Comparison of ENCODE assay signal across 8 cellular contexts in genomic region chr20:62924567-62925419, GRCh38. TPM values are rescaled to one million over a fixed set of nuclear protein-coding genes. Genes with fewer than 3 reads are reported as not detected.
DNase-seq lines count a peak whose midpoint lies in the region; ATAC-seq and TF ChIP-seq lines count a peak whose summit lies in the region.

No MANE protein-coding gene starts in this region.

- 12 to 27% (median 24%) methylated on average over 15 of the region's 15 CpGs for WGBS in adipose tissue, 3 donors

- peaks cover 16 to 89% (median 81%) of the 10 kb centered on the region in 5 donors for H3K4me1 ChIP-seq in subcutaneous abdominal adipose tissue (ENCODE audit: control insufficient read depth in 5 of 5, insufficient read depth in 5 of 5, low read length in 5 of 5)

- H3K27ac ChIP-seq in adipose tissue (ENCODE audit: low read depth, low read length) (peak overlapping the region; percentile 29), subcutaneous abdominal adipose tissue (ENCODE audit: low read depth, low read length) (peak overlapping the region; percentile 95)

- intact Hi-C loops in Calu3 (cut with micrococcal nuclease; ENCODE audit: unreplicated experiment), result loop anchor here (2.0 kb wide), 1 partner anchor 24 kb away; no protein-coding TSS in a partner anchor

- CTCF ChIA-PET in Calu3 (lab: Charles Lee), result interaction anchor here (1.4 to 2.1 kb wide), 2 partner anchors 10 to 49 kb away, joined by 3 to 8 read pairs; no protein-coding TSS in a partner anchor

- H3K27me3 Mint-ChIP-seq in Calu3 (ENCODE audit: unreplicated experiment), result no peaks in the 10 kb centered on the region

- peaks cover 62% of the 10 kb centered on the region for H3K36me3 Mint-ChIP-seq in Calu3 (ENCODE audit: insufficient read depth, unreplicated experiment)

- peak overlapping the region; percentile 97 for H3K27ac Mint-ChIP-seq in Calu3 (ENCODE audit: unreplicated experiment)

- H3K4me3 Mint-ChIP-seq in Calu3 (ENCODE audit: low read depth, unreplicated experiment), result peak overlapping the region; percentile 94

- H3K9me3 Mint-ChIP-seq in Calu3 (ENCODE audit: low read depth, unreplicated experiment), result no peaks in the 10 kb centered on the region

- TF ChIP-seq CTCF in Calu3 (IDR thresholded peaks at IDR 0.05; ENCODE audit: unreplicated experiment) (no peak), LNCaP clone FGC (IDR thresholded peaks at IDR 0.05; ENCODE audit: control insufficient read depth, extremely low read depth, insufficient read depth) (no peak)

- BruUV-seq in Calu3 (replicated peaks; lab: Mats Ljungman, UMichigan), result no TSS peak

- H3K36me3 ChIP-seq in subcutaneous abdominal adipose tissue (ENCODE audit: control insufficient read depth in 5 of 5, insufficient read depth in 5 of 5, low read length in 5 of 5), result no peaks in the 10 kb centered on the region

- H3K4me1 Mint-ChIP-seq in Calu3 (ENCODE audit: low read depth, unreplicated experiment), result peaks cover 59% of the 10 kb centered on the region

- H3K4me3 ChIP-seq in LNCaP clone FGC (ENCODE audit: low read depth, low read length), result peak overlapping the region; percentile 93
- H3K4me3 ChIP-seq in subcutaneous abdominal adipose tissue (ENCODE audit: low read depth in 1 of 5, low read length in 5 of 5), result peak overlapping the region; percentile 82 to 95 (median 93)

- DNase-seq in Calu3 (peak; percentile 61), LNCaP clone FGC (ENCODE audit: low read depth) (no peak), islet precursor cell (peak; percentile 68), nucleus accumbens (lab: John Stamatoyannopoulos, UW) (no peak)

- no peaks in the 10 kb centered on the region for H3K9me3 ChIP-seq in subcutaneous abdominal adipose tissue (ENCODE audit: control insufficient read depth in 5 of 5, low read length in 5 of 5)

- no peak for ATAC-seq in HG03469 (IDR thresholded peaks at IDR 0.05; ENCODE audit: unreplicated experiment)
- no peak for ATAC-seq in HG02885 (IDR thresholded peaks at IDR 0.05; ENCODE audit: poor library complexity, unreplicated experiment)

- peak overlapping the region; percentile 98 to 100 (median 99) for H3K9ac ChIP-seq in subcutaneous abdominal adipose tissue (ENCODE audit: low read length in 5 of 5)

- no peaks in the 10 kb centered on the region for H3K27me3 ChIP-seq in subcutaneous abdominal adipose tissue (ENCODE audit: control insufficient read depth in 5 of 5, insufficient read depth in 4 of 5, low read length in 5 of 5)

RNA-seq across cellular contexts. Expression of gene DIDO1, which starts 1.5 kb away (rescaled TPM):
- 75.6 and 77.1 TPM in 2 replicates for total RNA-seq in Calu3 (2022)
- polyA plus RNA-seq in adipose tissue, result 10 to 100 TPM; 12.3 to 27.6 (median 17.4) TPM

RNA-seq across cellular contexts. Expression of gene GID8, which starts 13.2 kb away (rescaled TPM):
- total RNA-seq in Calu3 (2022), result 64.3 and 64.6 TPM in 2 replicates
- 10 to 100 TPM; 11.5 to 12.6 (median 12.5) TPM for polyA plus RNA-seq in adipose tissue

RNA-seq across cellular contexts. Expression of gene SLC17A9, which starts 27.7 kb away (rescaled TPM):
- total RNA-seq in Calu3 (2022), result 12.0 and 18.8 TPM in 2 replicates
- polyA plus RNA-seq in adipose tissue, result 1 to 10 TPM; 2.0 to 4.8 (median 3.7) TPM

Comparison
In these comparisons a context has a peak if more than half of its experiments do, and no peak if none do; other contexts are left out.
1. DNase-seq: peak in Calu3 (single experiment) and islet precursor cell (single experiment); none in LNCaP clone FGC (single experiment) and nucleus accumbens (0 of 56).